ENCODE assay signal across 23 cellular contexts in the genomic region with DNA sequence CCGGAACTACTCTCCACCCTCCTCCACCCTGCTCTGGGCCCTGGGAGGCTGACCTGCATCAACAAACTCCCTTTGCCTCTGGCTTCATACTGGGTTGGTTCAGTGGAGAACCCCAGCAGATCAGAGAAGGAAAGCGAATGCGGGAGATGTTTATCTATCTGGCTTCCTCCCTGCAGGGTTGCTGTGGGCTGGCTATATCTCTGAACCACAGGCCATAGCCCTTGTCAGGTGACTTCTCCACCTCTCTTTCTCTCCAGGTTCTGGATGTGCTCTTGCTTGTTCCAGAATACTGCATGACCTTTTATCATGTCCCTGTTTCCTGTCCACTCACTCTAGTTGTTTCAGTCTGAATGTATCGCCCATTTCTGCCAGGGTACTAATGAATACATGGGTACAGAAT. TPM values are rescaled to one million over a fixed set of nuclear protein-coding genes. Genes with fewer than 3 reads are reported as not detected.
DNase-seq lines count a peak whose midpoint lies in the region; ATAC-seq, FAIRE-seq and TF ChIP-seq lines count a peak whose summit lies in the region.
"Had no signal": no experiment of that assay in that cellular context is flagged by ENCODE, and none has a peak within 500 bp of the region (broad histone marks: within the 10 kb centered on the region; RNA-seq: fewer than 3 reads in every experiment).

No MANE protein-coding gene starts in this region.

- peaks cover 0 to 3% (median 0%) of the 10 kb centered on the region in 7 donors for H3K9me3 Mint-ChIP-seq in CD4-positive, CD25-positive, alpha-beta regulatory T cell
- H3K9me3 Mint-ChIP-seq: CD8-positive, alpha-beta memory T cell; endodermal cell; IgD-negative memory B cell; T-helper 1 cell treated with Interleukin-12 subunit alpha and Interleukin-12 subunit beta and Interleukin-4 antibody, amounts not matched to agents 30 μg/mL and 1 μg/mL, for 36 hours had no signal

- TF ChIP-seq POLR2A in GM12892 (IDR thresholded peaks at IDR 0.05; ENCODE audit: low read depth, low read length) (no peak), H1 (IDR thresholded peaks at IDR 0.05; ENCODE audit: control extremely low read depth in 1 of 2, low read depth in 2 of 2, low read length in 2 of 2) (no peak)

- H3K79me1 ChIP-seq in H1 (ENCODE audit: low read depth, low read length), result no peaks in the 10 kb centered on the region

- no peak overlapping the region for H3K56ac ChIP-seq in H1 (replicated peaks; ENCODE audit: insufficient read length, low read depth, low read length)

- H3K4me2 ChIP-seq in H1 (ENCODE audit: insufficient read depth in 1 of 2, low read depth in 2 of 2, low read length in 2 of 2), result no peak overlapping the region

- TF ChIP-seq EP300 in H1 (IDR thresholded peaks at IDR 0.05; ENCODE audit: borderline replicate concordance in 1 of 2, low read depth in 2 of 2, low read length in 2 of 2), result no peak

- H3K36me3 ChIP-seq in CD4-positive, CD25-positive, alpha-beta regulatory T cell (ENCODE audit: control insufficient read depth, insufficient read depth, low read length), result no peaks in the 10 kb centered on the region
- H3K36me3 ChIP-seq in H1 (ENCODE audit: control insufficient read depth in 2 of 4, insufficient read depth in 4 of 4, low read length in 3 of 4), result no peaks in the 10 kb centered on the region
- H3K36me3 ChIP-seq in left lung, result no peaks in the 10 kb centered on the region
- H3K36me3 ChIP-seq: lower lobe of right lung, sigmoid colon had no signal

- H3K23ac ChIP-seq in H1 (ENCODE audit: insufficient read length), result no peak overlapping the region

- no peaks in the 10 kb centered on the region for H3K23me2 ChIP-seq in H1 (ENCODE audit: low read depth, low read length)

- POLR2A ChIA-PET in H1 (lab: Charles Lee; ENCODE audit: partially characterized antibody), result interaction anchor here (1.6 kb wide), 1 partner anchor 52 kb away, joined by 5 read pairs; a partner anchor contains a TSS

- no peak overlapping the region for H2BK12ac ChIP-seq in H1 (ENCODE audit: low read depth, low read length)

- H2AFZ ChIP-seq in H1 (ENCODE audit: low read length), result peak overlapping the region; percentile 14; the same call in 1 of the 2 replicates

- H2AK5ac ChIP-seq in H1 (ENCODE audit: low read depth, low read length), result no peak overlapping the region

- no peaks in the 10 kb centered on the region for H3K36me3 Mint-ChIP-seq in CD4-positive, CD25-positive, alpha-beta regulatory T cell
- H3K36me3 Mint-ChIP-seq: CD8-positive, alpha-beta memory T cell had no signal

- DNase-seq in CD4-positive, CD25-positive, alpha-beta regulatory T cell, result peak in 1 of 3 donors; percentile 46
- DNase-seq in GM12892 (ENCODE audit: insufficient read length) (no peak), UCSD-AML1 (lab: John Stamatoyannopoulos, UW; ENCODE audit: unreplicated experiment) (peak; percentile 15), H1 (ENCODE audit: low read depth in 1 of 2, low spot score in 2 of 2) (no peak), SHP77 (lab: John Stamatoyannopoulos, UW) (no peak), left lung (no peak)
- DNase-seq: activated CD4-positive, alpha-beta T cell treated with anti-CD3 and anti-CD28 coated beads for 4 hours; activated T-cell treated with anti-CD3 and anti-CD28 coated beads, Interleukin-2, amount 50 U/mL, for 1 hour; anterior cingulate cortex; CD8-positive, alpha-beta memory T cell; endodermal cell; H7; head of caudate nucleus; lower lobe of right lung; NCI-H1092; NCI-H2107; NCI-H524 treated with DMSO at 0.1 percent for 48 hours; SHP77 treated with DMSO at 0.1 percent for 48 hours; sigmoid colon had no signal

- no peak overlapping the region for H4K8ac ChIP-seq in H1 (ENCODE audit: extremely low read depth, insufficient read depth, low read length)

- no peak overlapping the region for H3K18ac ChIP-seq in H1 (ENCODE audit: extremely low read depth, low read length)

- WGBS in H1 (ENCODE audit: extremely low coverage in 1 of 2, insufficient coverage in 1 of 2, insufficient read length in 1 of 2, insufficient replicate concordance in 2 of 2, low coverage in 1 of 2, low lambda C conversion rate in 2 of 2, missing lambda C conversion rate in 1 of 2), 2 experiments, result 82% methylated on average over 4 of the region's 4 CpGs; no CpG with 5 or more reads in 1 of the 2 experiments

- H2BK5ac ChIP-seq in H1 (ENCODE audit: low read depth, low read length), result no peak overlapping the region

- TF ChIP-seq RAD21 in H1 (IDR thresholded peaks at IDR 0.05 in 1 of 2, conservative IDR thresholded peaks at IDR 0.05 in 1 of 2; ENCODE audit: low read depth in 2 of 2, low read length in 2 of 2), result no peak

- FAIRE-seq in GM12892 (lab: Jason Lieb, UNC), result peak; percentile 56
- FAIRE-seq in H1 (lab: Jason Lieb, UNC), result no peak

- no peak overlapping the region for H3K4me3 ChIP-seq in CD4-positive, CD25-positive, alpha-beta regulatory T cell (ENCODE audit: low read depth, low read length)
- H3K4me3 ChIP-seq in H1 (ENCODE audit: extremely low read depth in 1 of 4, insufficient read depth in 2 of 4, low read depth in 3 of 4, low read length in 4 of 4), result no peak overlapping the region
- H3K4me3 ChIP-seq in left lung, result no peak overlapping the region
- H3K4me3 ChIP-seq: lower lobe of right lung, sigmoid colon had no signal

- H3K27ac ChIP-seq in CD4-positive, CD25-positive, alpha-beta regulatory T cell (ENCODE audit: insufficient read depth, low read length, poor library complexity, severe bottlenecking), result no peak overlapping the region
- H3K27ac ChIP-seq in H1 (ENCODE audit: low read depth, low read length) (no peak overlapping the region), left lung (no peak overlapping the region)
- H3K27ac ChIP-seq: lower lobe of right lung, sigmoid colon had no signal

- peaks cover 9% of the 10 kb centered on the region for H3K4me1 ChIP-seq in CD4-positive, CD25-positive, alpha-beta regulatory T cell (ENCODE audit: control insufficient read depth, insufficient read depth, low read length, poor library complexity, severe bottlenecking)
- H3K4me1 ChIP-seq in H1 (replicated peaks in 1 of 4; ENCODE audit: control insufficient read depth in 3 of 4, insufficient read depth in 4 of 4, low read length in 3 of 4), result no peaks in the 10 kb centered on the region
- no peaks in the 10 kb centered on the region for H3K4me1 ChIP-seq in left lung
- H3K4me1 ChIP-seq: lower lobe of right lung had no signal

- no peaks in the 10 kb centered on the region for H3K9me3 ChIP-seq in CD4-positive, CD25-positive, alpha-beta regulatory T cell (ENCODE audit: control insufficient read depth in 2 of 2, low read length in 2 of 2)
- H3K9me3 ChIP-seq in H1 (ENCODE audit: insufficient read depth in 2 of 2, low read depth in 1 of 2, low read length in 1 of 2) (no peaks in the 10 kb centered on the region), left lung (no peaks in the 10 kb centered on the region)
- H3K9me3 ChIP-seq: lower lobe of right lung, sigmoid colon had no signal

- H4K5ac ChIP-seq in H1 (ENCODE audit: insufficient read length, low read depth, low read length), result no peak overlapping the region

- H2BK15ac ChIP-seq in H1 (ENCODE audit: low read length), result no peak overlapping the region

- no peak overlapping the region for H2BK120ac ChIP-seq in H1 (replicated peaks; ENCODE audit: low read depth, low read length)

- H3K4me3 Mint-ChIP-seq in CD4-positive, CD25-positive, alpha-beta regulatory T cell, result no peak overlapping the region
- H3K4me3 Mint-ChIP-seq: endodermal cell; T-helper 1 cell treated with Interleukin-12 subunit alpha and Interleukin-12 subunit beta and Interleukin-4 antibody, amounts not matched to agents 30 μg/mL and 1 μg/mL, for 36 hours had no signal

- H3K27ac Mint-ChIP-seq in CD4-positive, CD25-positive, alpha-beta regulatory T cell, result peak overlapping the region in 2 of 3 donors; percentile 21 to 29
- H3K27ac Mint-ChIP-seq: endodermal cell; IgD-negative memory B cell; T-helper 1 cell treated with Interleukin-12 subunit alpha and Interleukin-12 subunit beta and Interleukin-4 antibody, amounts not matched to agents 30 μg/mL and 1 μg/mL, for 36 hours had no signal

- peak; percentile 28 to 40 for ATAC-seq in CD4-positive, CD25-positive, alpha-beta regulatory T cell (ENCODE audit: low read depth in 2 of 2)
- ATAC-seq in HG02642 (IDR thresholded peaks at IDR 0.05; ENCODE audit: poor library complexity, unreplicated experiment), result no peak
- no peak for ATAC-seq in HG03354 (IDR thresholded peaks at IDR 0.05; ENCODE audit: poor library complexity, severe bottlenecking, unreplicated experiment)
- no peak for ATAC-seq in left lung
- ATAC-seq: lower lobe of right lung had no signal

- peaks cover 4% of the 10 kb centered on the region for H3K27me3 ChIP-seq in CD4-positive, CD25-positive, alpha-beta regulatory T cell (ENCODE audit: control insufficient read depth, insufficient read depth, low read length)
- no peaks in the 10 kb centered on the region for H3K27me3 ChIP-seq in H1 (replicated peaks in 1 of 4; ENCODE audit: control insufficient read depth in 3 of 4, extremely low read depth in 1 of 4, insufficient read depth in 3 of 4, low read length in 3 of 4)
- H3K27me3 ChIP-seq in left lung, result no peaks in the 10 kb centered on the region
- H3K27me3 ChIP-seq: sigmoid colon had no signal

- no peak overlapping the region for H3K4ac ChIP-seq in H1 (replicated peaks; ENCODE audit: insufficient read length, low read depth, low read length)

- H3K14ac ChIP-seq in H1 (ENCODE audit: insufficient read length), result no peak overlapping the region

- H2BK20ac ChIP-seq in H1 (ENCODE audit: low read length), result no peak overlapping the region

- no peak overlapping the region for H4K91ac ChIP-seq in H1 (replicated peaks; ENCODE audit: insufficient read length, low read length)

- no peaks in the 10 kb centered on the region for H3K79me2 ChIP-seq in H1 (ENCODE audit: control insufficient read depth in 1 of 2, insufficient read depth in 2 of 2, low read length in 2 of 2)

- intact Hi-C loops in left lung (cut with DNase I), result no loop called here

- H3K27me3 Mint-ChIP-seq in CD4-positive, CD25-positive, alpha-beta regulatory T cell, result peaks cover 32% of the 10 kb centered on the region

- TF ChIP-seq CTCF in H1 (IDR thresholded peaks at IDR 0.05; ENCODE audit: control extremely low read depth in 1 of 3, insufficient read depth in 1 of 3, low read depth in 1 of 3, low read length in 3 of 3) (no peak), left lung (IDR thresholded peaks at IDR 0.05) (no peak)

- H3K4me1 Mint-ChIP-seq in CD4-positive, CD25-positive, alpha-beta regulatory T cell, result peaks cover 0 to 14% (median 11%) of the 10 kb centered on the region in 4 donors
- H3K4me1 Mint-ChIP-seq: IgD-negative memory B cell had no signal

- no peaks in the 10 kb centered on the region for H4K20me1 ChIP-seq in H1 (replicated peaks in 1 of 2; ENCODE audit: control insufficient read depth in 1 of 2, insufficient read depth in 2 of 2, low read length in 2 of 2)

- CTCF ChIA-PET in H1 (lab: Charles Lee; ENCODE audit: partially characterized antibody), result interaction anchor here (1.2 to 1.6 kb wide), 3 partner anchors 14 to 646 kb away, joined by 4 to 5 read pairs (median 5); no protein-coding TSS in a partner anchor

- H3K9ac ChIP-seq in H1 (replicated peaks in 1 of 4; ENCODE audit: extremely low read depth in 1 of 4, low read depth in 3 of 4, low read length in 3 of 4), result no peak overlapping the region

RNA-seq across cellular contexts. Expression of a gene that starts 51.7 kb away (rescaled TPM):
- 258 TPM for total RNA-seq in CD4-positive, CD25-positive, alpha-beta regulatory T cell
- 10 to 100 TPM; 28.1 to 37.4 (median 33.2) TPM for polyA plus RNA-seq in CD4-positive, CD25-positive, alpha-beta regulatory T cell
- 28.9 TPM for polyA plus RNA-seq in GM12892 (2012; ENCODE audit: missing spikeins)
- total RNA-seq in H1 (2021; fragmentation: NEBNext Ultra II Directional; extraction: Animal tissue kit (Norgen Biotek cat#: 25700)), result 50.4 and 50.5 TPM in 2 replicates
- 17.1 and 23.0 TPM in 2 replicates for polyA plus RNA-seq in H1 (2011; rRNA removed)
- polyA plus RNA-seq in H1 (2011; cell fraction: cytosol; rRNA removed), result 35.7 TPM
- polyA plus RNA-seq in H1 (2011; cell fraction: nucleus; rRNA removed), result 35.8 TPM
- 21.6 to 48.4 TPM (median 26.3 TPM) in 4 replicates for polyA plus RNA-seq in H1 (2012, experiment 1 of 2)
- polyA plus RNA-seq in H1 (2012, experiment 2 of 2), result 3.2 TPM
- 31.7 TPM for polyA plus RNA-seq in H1 (2013, experiment 1 of 2)
- 31.0 TPM for polyA plus RNA-seq in H1 (2013, experiment 2 of 2)
- 30.4 and 42.0 TPM in 2 replicates for polyA minus RNA-seq in H1 (2011; rRNA and poly(A)+ RNA removed)
- 19.4 TPM for polyA minus RNA-seq in H1 (2011; cell fraction: cytosol; rRNA and poly(A)+ RNA removed)
- 72.0 TPM for polyA minus RNA-seq in H1 (2011; cell fraction: nucleus; rRNA and poly(A)+ RNA removed)
- 10 to 100 TPM; 37.4 to 54.1 TPM for total RNA-seq in left lung

Comparison
In these comparisons a context has a peak if more than half of its experiments do, and no peak if none do; other contexts are left out.
1. ATAC-seq: peak in CD4-positive, CD25-positive, alpha-beta regulatory T cell (2 of 2); none in HG02642 (single experiment), HG03354 (single experiment) and left lung (single experiment).